17 cellular contexts compared by ENCODE assay signal in genomic region chr21:15408089-15408488, GRCh38.
DNase-seq lines count a peak whose midpoint lies in the region; ATAC-seq lines count a peak whose summit lies in the region.
"Had no signal": no experiment of that assay in that cellular context is flagged by ENCODE, and none has a peak within 500 bp of the region (broad histone marks: within the 10 kb centered on the region; RNA-seq: fewer than 3 reads in every experiment).

No MANE protein-coding gene starts in this region.

- H3K27me3 ChIP-seq in naive thymus-derived CD4-positive, alpha-beta T cell (ENCODE audit: control insufficient read depth in 2 of 2, insufficient read depth in 2 of 2, low read length in 2 of 2), result no peaks in the 10 kb centered on the region

- H3K4me1 Mint-ChIP-seq in naive thymus-derived CD4-positive, alpha-beta T cell, result no peaks in the 10 kb centered on the region

- no peak overlapping the region for H3K27ac Mint-ChIP-seq in naive thymus-derived CD4-positive, alpha-beta T cell
- H3K27ac Mint-ChIP-seq: activated naive CD8-positive, alpha-beta T cell had no signal

- peaks cover 0 to 4% (median 0%) of the 10 kb centered on the region in 5 donors for H3K36me3 Mint-ChIP-seq in naive thymus-derived CD4-positive, alpha-beta T cell

- H3K9me3 Mint-ChIP-seq in naive thymus-derived CD4-positive, alpha-beta T cell, result peaks cover 0 to 13% (median 3%) of the 10 kb centered on the region in 11 donors

- CTCF ChIA-PET in naive thymus-derived CD4-positive, alpha-beta T cell (lab: Charles Lee), result no interaction called here

- H3K27ac ChIP-seq in naive thymus-derived CD4-positive, alpha-beta T cell (ENCODE audit: low read depth, low read length), result no peak overlapping the region

- no peak overlapping the region for H3K4me3 Mint-ChIP-seq in naive thymus-derived CD4-positive, alpha-beta T cell
- H3K4me3 Mint-ChIP-seq: activated naive CD8-positive, alpha-beta T cell had no signal

- peak; percentile 81 for ATAC-seq in GM18499 (IDR thresholded peaks at IDR 0.05; ENCODE audit: insufficient read depth, unreplicated experiment)
- ATAC-seq in GM19455 (IDR thresholded peaks at IDR 0.05; ENCODE audit: unreplicated experiment), result peak; percentile 88
- peak; percentile 83 for ATAC-seq in HG02884 (IDR thresholded peaks at IDR 0.05; ENCODE audit: unreplicated experiment)
- ATAC-seq in HG03575 (IDR thresholded peaks at IDR 0.05; ENCODE audit: extremely low read depth, insufficient number of reproducible peaks, low FRiP score, unreplicated experiment), result peak; percentile 67
- ATAC-seq in naive thymus-derived CD4-positive, alpha-beta T cell, result no peak
- ATAC-seq: left colon had no signal

- intact Hi-C loops in naive thymus-derived CD4-positive, alpha-beta T cell (cut with micrococcal nuclease), result no loop called here

- no peaks in the 10 kb centered on the region for H3K36me3 ChIP-seq in naive thymus-derived CD4-positive, alpha-beta T cell (ENCODE audit: control insufficient read depth in 2 of 3, insufficient read depth in 3 of 3, low read length in 3 of 3)

- H3K4me3 ChIP-seq in naive thymus-derived CD4-positive, alpha-beta T cell (ENCODE audit: low read length), result no peak overlapping the region

- no peak for DNase-seq in NCI-H2171 (lab: John Stamatoyannopoulos, UW)
- no peak for DNase-seq in RPMI8226
- DNase-seq in GF-D8 (lab: John Stamatoyannopoulos, UW), result no peak
- DNase-seq in naive thymus-derived CD4-positive, alpha-beta T cell, result no peak
- DNase-seq: AML-193; IMR-90; left colon; NCI-H1436 treated with DMSO at 0.1 percent for 48 hours; NCI-H748 treated with DMSO at 0.1 percent for 48 hours; retina; stimulated activated CD4-positive, alpha-beta T cell treated with anti-CD3 and anti-CD28 coated beads, Interleukin-2, amount 100 ng/mL, for 48 hours; stimulated activated naive CD4-positive, alpha-beta T cell treated with Interleukin-2 at 50 U/mL for 16 hours had no signal

- H3K9me3 ChIP-seq in naive thymus-derived CD4-positive, alpha-beta T cell (ENCODE audit: control insufficient read depth in 2 of 3, low read length in 3 of 3), result no peaks in the 10 kb centered on the region

- H3K4me1 ChIP-seq in naive thymus-derived CD4-positive, alpha-beta T cell (ENCODE audit: control insufficient read depth in 2 of 2, insufficient read depth in 2 of 2, low read length in 2 of 2), result no peaks in the 10 kb centered on the region

- POLR2A ChIA-PET in naive thymus-derived CD4-positive, alpha-beta T cell (lab: Charles Lee), result no interaction called here

- no peaks in the 10 kb centered on the region for H3K27me3 Mint-ChIP-seq in naive thymus-derived CD4-positive, alpha-beta T cell
- H3K27me3 Mint-ChIP-seq: activated naive CD8-positive, alpha-beta T cell had no signal
